Comparison of ENCODE assay signal across 9 cellular contexts in genomic region chr19:29662604-29663404, GRCh38. TPM values are rescaled to one million over a fixed set of nuclear protein-coding genes. Genes with fewer than 3 reads are reported as not detected.
DNase-seq lines count a peak whose midpoint lies in the region; ATAC-seq and TF ChIP-seq lines count a peak whose summit lies in the region.
"Had no signal": no experiment of that assay in that cellular context is flagged by ENCODE, and none has a peak within 500 bp of the region (broad histone marks: within the 10 kb centered on the region; RNA-seq: fewer than 3 reads in every experiment).

No MANE protein-coding gene starts in this region.

- no peak overlapping the region for H3K27ac ChIP-seq in GM23338 (ENCODE audit: low read depth)

- no peaks in the 10 kb centered on the region for H3K36me3 ChIP-seq in GM23338 (ENCODE audit: insufficient read depth)

- peaks cover 9% of the 10 kb centered on the region for H3K27me3 Mint-ChIP-seq in GM23338 (ENCODE audit: insufficient read depth, low read depth, poor library complexity)

- no peaks in the 10 kb centered on the region for H3K9me2 ChIP-seq in GM23338 (ENCODE audit: insufficient read depth)

- peaks cover 14 to 15% of the 10 kb centered on the region in 2 donors for H3K36me3 Mint-ChIP-seq in activated naive CD4-positive, alpha-beta T cell treated with anti-CD3 and anti-CD28 coated beads, Interleukin-2, amount 50 U/mL, for 72 hours
- no peaks in the 10 kb centered on the region for H3K36me3 Mint-ChIP-seq in GM23338 (ENCODE audit: low read depth)

- no peak overlapping the region for H3K4me2 ChIP-seq in GM23338

- peak; percentile 13 to 42 for ATAC-seq in activated naive CD4-positive, alpha-beta T cell treated with anti-CD3 and anti-CD28 coated beads, Interleukin-2, amount 50 U/mL, for 72 hours
- ATAC-seq in stimulated activated naive CD8-positive, alpha-beta T cell treated with anti-CD3 and anti-CD28 coated beads, Interleukin-15, Interleukin-2, amounts not matched to agents 100 U/mL and 50 U/mL, for 24 hours: peak; percentile 41
- ATAC-seq in GM23338 (no peak), GM18858 (IDR thresholded peaks at IDR 0.05; ENCODE audit: unreplicated experiment) (no peak)

- H3K79me2 ChIP-seq in GM23338 (replicated peaks; ENCODE audit: insufficient read depth): peaks cover 4% of the 10 kb centered on the region; the same call in 1 of the 2 replicates

- peak; percentile 37 for DNase-seq in activated naive CD4-positive, alpha-beta T cell treated with Interleukin-2 at 50 U/mL for 16 hours
- no peak for DNase-seq in activated naive CD4-positive, alpha-beta T cell treated with anti-CD3 and anti-CD28 coated beads, Interleukin-2, amount 50 U/mL, for 16 hours
- peak in 1 of 2 donors; percentile 49 for DNase-seq in activated naive CD4-positive, alpha-beta T cell treated with anti-CD3 and anti-CD28 coated beads, Interleukin-2, amount 50 U/mL, for 72 hours (ENCODE audit: low spot score in 2 of 2)
- DNase-seq in hepatic stellate cell (ENCODE audit: low spot score): peak; percentile 95
- peak; percentile 62 for DNase-seq in stimulated activated naive CD8-positive, alpha-beta T cell treated with anti-CD3 and anti-CD28 coated beads, Interleukin-15, Interleukin-2, amounts not matched to agents 100 U/mL and 50 U/mL, for 24 hours
- no peak for DNase-seq in GM23338 (ENCODE audit: low spot score)
- no peak for DNase-seq in NCI-H446 treated with DMSO at 0.1 percent for 48 hours (lab: John Stamatoyannopoulos, UW)
- DNase-seq: activated B cell treated with CpG ODN at 0.5 μM for 24 hours had no signal

- no peak overlapping the region for H2AFZ ChIP-seq in GM23338

- H4K20me1 ChIP-seq in GM23338 (replicated peaks; ENCODE audit: insufficient read depth): no peaks in the 10 kb centered on the region

- H3K9me3 Mint-ChIP-seq in activated naive CD4-positive, alpha-beta T cell treated with anti-CD3 and anti-CD28 coated beads, Interleukin-2, amount 50 U/mL, for 72 hours: no peaks in the 10 kb centered on the region
- no peaks in the 10 kb centered on the region for H3K9me3 Mint-ChIP-seq in GM23338
- H3K9me3 Mint-ChIP-seq: activated B cell treated with CpG ODN at 0.5 μM for 24 hours had no signal

- H3K4me3 Mint-ChIP-seq in GM23338: no peak overlapping the region

- no peak overlapping the region for H3K4me3 ChIP-seq in GM23338

- no peak for TF ChIP-seq CTCF in GM23338 (conservative IDR thresholded peaks at IDR 0.05; ENCODE audit: low read depth in 2 of 2)

- peaks cover 21% of the 10 kb centered on the region for H3K4me1 Mint-ChIP-seq in GM23338

- peak overlapping the region; percentile 38 to 85 for H3K27ac Mint-ChIP-seq in activated naive CD4-positive, alpha-beta T cell treated with anti-CD3 and anti-CD28 coated beads, Interleukin-2, amount 50 U/mL, for 72 hours
- no peak overlapping the region for H3K27ac Mint-ChIP-seq in GM23338
- H3K27ac Mint-ChIP-seq: activated B cell treated with CpG ODN at 0.5 μM for 24 hours had no signal

- peaks cover 10% of the 10 kb centered on the region for H3K4me1 ChIP-seq in GM23338 (ENCODE audit: insufficient read depth)

- H3K27me3 ChIP-seq in GM23338 (ENCODE audit: insufficient read depth): no peaks in the 10 kb centered on the region

- 0 out of 2 replicates have a peak, but pooled peaks cover 7% of the 10 kb centered on the region for H3F3A ChIP-seq in GM23338 (replicated peaks; ENCODE audit: low read depth)

TF ChIP-seq in GM23338, 12 proteins besides CTCF, POLR2A, EP300 and RAD21 (continues in another document):
- TF ChIP-seq STAT1 (IDR thresholded peaks at IDR 0.05; ENCODE audit: unreplicated experiment): no peak
- TF ChIP-seq REST (IDR thresholded peaks at IDR 0.05; ENCODE audit: unreplicated experiment): no peak

RNA-seq across cellular contexts. Expression of gene PLEKHF1, which starts 2.5 kb away (rescaled TPM):
- total RNA-seq in activated naive CD4-positive, alpha-beta T cell treated with anti-CD3 and anti-CD28 coated beads, Interleukin-2, amount 50 U/mL, for 72 hours: 10 to 100 TPM; 24.3 to 29.7 TPM
- 16.0 and 25.1 TPM in 2 replicates for total RNA-seq in GM23338 (2014; rRNA removed; shearing (Covaris generic))
- 10.1 and 12.1 TPM in 2 replicates for polyA plus RNA-seq in GM23338 (2016; fragmentation: Nextera tagmentation; extraction: Ambion mirVana)

RNA-seq across cellular contexts. Expression of gene C19orf12, which starts 52.3 kb away (rescaled TPM):
- total RNA-seq in activated naive CD4-positive, alpha-beta T cell treated with anti-CD3 and anti-CD28 coated beads, Interleukin-2, amount 50 U/mL, for 72 hours: 10 to 100 TPM; 30.9 to 33.9 TPM
- total RNA-seq in GM23338 (2014; rRNA removed; shearing (Covaris generic)): 13.0 and 17.2 TPM in 2 replicates
- polyA plus RNA-seq in GM23338 (2016; fragmentation: Nextera tagmentation; extraction: Ambion mirVana): 8.4 and 11.4 TPM in 2 replicates

RNA-seq across cellular contexts. Expression of gene POP4, which starts 56.7 kb away (rescaled TPM):
- total RNA-seq in activated naive CD4-positive, alpha-beta T cell treated with anti-CD3 and anti-CD28 coated beads, Interleukin-2, amount 50 U/mL, for 72 hours: 10 to 100 TPM; 83.7 to 90.7 TPM
- 35.5 and 37.2 TPM in 2 replicates for total RNA-seq in GM23338 (2014; rRNA removed; shearing (Covaris generic))
- 58.3 and 62.0 TPM in 2 replicates for polyA plus RNA-seq in GM23338 (2016; fragmentation: Nextera tagmentation; extraction: Ambion mirVana)

Comparison
In these comparisons a context has a peak if more than half of its experiments do, and no peak if none do; other contexts are left out.
1. DNase-seq: peak in activated naive CD4-positive, alpha-beta T cell treated with Interleukin-2 at 50 U/mL for 16 hours (single experiment), hepatic stellate cell (single experiment) and stimulated activated naive CD8-positive, alpha-beta T cell treated with anti-CD3 and anti-CD28 coated beads, Interleukin-15, Interleukin-2, amounts not matched to agents 100 U/mL and 50 U/mL, for 24 hours (single experiment); none in activated naive CD4-positive, alpha-beta T cell treated with anti-CD3 and anti-CD28 coated beads, Interleukin-2, amount 50 U/mL, for 16 hours (single experiment), GM23338 (single experiment) and NCI-H446 treated with DMSO at 0.1 percent for 48 hours (single experiment).
2. ATAC-seq: peak in activated naive CD4-positive, alpha-beta T cell treated with anti-CD3 and anti-CD28 coated beads, Interleukin-2, amount 50 U/mL, for 72 hours (2 of 2) and stimulated activated naive CD8-positive, alpha-beta T cell treated with anti-CD3 and anti-CD28 coated beads, Interleukin-15, Interleukin-2, amounts not matched to agents 100 U/mL and 50 U/mL, for 24 hours (single experiment); none in GM23338 (single experiment) and GM18858 (single experiment).